32 cellular contexts compared by ENCODE assay signal in genomic region chr11:41301023-41301422, GRCh38.
DNase-seq lines count a peak whose midpoint lies in the region; FAIRE-seq and TF ChIP-seq lines count a peak whose summit lies in the region.
"Had no signal": no experiment of that assay in that cellular context is flagged by ENCODE, and none has a peak within 500 bp of the region (broad histone marks: within the 10 kb centered on the region; RNA-seq: fewer than 3 reads in every experiment).

No MANE protein-coding gene starts in this region.

- no peaks in the 10 kb centered on the region for H3K9me3 Mint-ChIP-seq in activated CD4-positive, alpha-beta T cell treated with anti-CD3 and anti-CD28 coated beads, Interleukin-2, amount 10 ng/mL, durations not matched to agents 24 days and 14 days

- TF ChIP-seq CTCF in bronchial epithelial cell (IDR thresholded peaks at IDR 0.05; ENCODE audit: insufficient read depth, low read length, severe bottlenecking) = no peak
- no peak for TF ChIP-seq CTCF in retinal pigment epithelial cell (conservative IDR thresholded peaks at IDR 0.05; ENCODE audit: low read depth, low read length)

- intact Hi-C loops in activated CD4-positive, alpha-beta T cell treated with anti-CD3 and anti-CD28 coated beads, Interleukin-2, amount 10 ng/mL, durations not matched to agents 24 days and 14 days (cut with micrococcal nuclease) = no loop called here

- no peaks in the 10 kb centered on the region for H3K36me3 ChIP-seq in MG63
- no peaks in the 10 kb centered on the region for H3K36me3 ChIP-seq in bronchial epithelial cell (ENCODE audit: control insufficient read depth, insufficient read depth, low read length)
- H3K36me3 ChIP-seq: BLaER1, esophagus squamous epithelium, heart right ventricle, SJSA1, transverse colon had no signal

- no peaks in the 10 kb centered on the region for H3K9me3 ChIP-seq in MG63
- H3K9me3 ChIP-seq: BLaER1, esophagus squamous epithelium, heart right ventricle, mucosa of descending colon, psoas muscle, SJSA1, transverse colon had no signal

- no peak overlapping the region for H3K27ac Mint-ChIP-seq in activated CD4-positive, alpha-beta T cell treated with anti-CD3 and anti-CD28 coated beads, Interleukin-2, amount 10 ng/mL, durations not matched to agents 24 days and 14 days
- H3K27ac Mint-ChIP-seq: activated CD8-positive, alpha-beta memory T cell treated with anti-CD3 and anti-CD28 coated beads, Interleukin-2, amount 10 ng/mL, durations not matched to agents 7 days and 5 days; activated naive CD8-positive, alpha-beta T cell treated with anti-CD3 and anti-CD28 coated beads, Interleukin-2, amount 50 U/mL, for 24 hours; brain; natural killer cell had no signal

- no peaks in the 10 kb centered on the region for H3K36me3 Mint-ChIP-seq in activated CD4-positive, alpha-beta T cell treated with anti-CD3 and anti-CD28 coated beads, Interleukin-2, amount 10 ng/mL, durations not matched to agents 24 days and 14 days (ENCODE audit: low read depth)

- H3K4me3 Mint-ChIP-seq in activated CD4-positive, alpha-beta T cell treated with anti-CD3 and anti-CD28 coated beads, Interleukin-2, amount 10 ng/mL, durations not matched to agents 24 days and 14 days = no peak overlapping the region
- H3K4me3 Mint-ChIP-seq: activated CD8-positive, alpha-beta memory T cell treated with anti-CD3 and anti-CD28 coated beads, Interleukin-2, amount 10 ng/mL, durations not matched to agents 7 days and 5 days; activated naive CD8-positive, alpha-beta T cell treated with anti-CD3 and anti-CD28 coated beads, Interleukin-2, amount 50 U/mL, for 24 hours; brain; natural killer cell had no signal

- no peak for FAIRE-seq in bronchial epithelial cell (lab: Jason Lieb, UNC)
- FAIRE-seq: endometrium had no signal

- no peaks in the 10 kb centered on the region for H3K27me3 ChIP-seq in MG63
- H3K27me3 ChIP-seq in bronchial epithelial cell (ENCODE audit: control insufficient read depth, insufficient read depth, low read length) = no peaks in the 10 kb centered on the region
- H3K27me3 ChIP-seq: BLaER1, dorsolateral prefrontal cortex, esophagus squamous epithelium, heart right ventricle, transverse colon had no signal

- no peak overlapping the region for H3K4me3 ChIP-seq in MG63
- no peak overlapping the region for H3K4me3 ChIP-seq in bronchial epithelial cell (ENCODE audit: low read depth, low read length)
- no peak overlapping the region for H3K4me3 ChIP-seq in retinal pigment epithelial cell (ENCODE audit: low read length)
- H3K4me3 ChIP-seq: BLaER1, dorsolateral prefrontal cortex, esophagus squamous epithelium, heart right ventricle, lung, mucosa of descending colon, psoas muscle, SJSA1, transverse colon had no signal

- H3K27me3 Mint-ChIP-seq in activated CD4-positive, alpha-beta T cell treated with anti-CD3 and anti-CD28 coated beads, Interleukin-2, amount 10 ng/mL, durations not matched to agents 24 days and 14 days = no peaks in the 10 kb centered on the region
- H3K27me3 Mint-ChIP-seq: activated CD8-positive, alpha-beta memory T cell treated with anti-CD3 and anti-CD28 coated beads, Interleukin-2, amount 10 ng/mL, durations not matched to agents 7 days and 5 days; activated naive CD8-positive, alpha-beta T cell treated with anti-CD3 and anti-CD28 coated beads, Interleukin-2, amount 50 U/mL, for 24 hours; brain had no signal

- DNase-seq in MG63 = peak; percentile 14
- peak; percentile 4 for DNase-seq in T1000 (lab: John Stamatoyannopoulos, UW)
- DNase-seq in bronchial epithelial cell (ENCODE audit: low read depth) = peak; percentile 13
- peak; percentile 49 for DNase-seq in retinal pigment epithelial cell (ENCODE audit: low read depth)
- DNase-seq in GOT3 (lab: John Stamatoyannopoulos, UW) = no peak
- no peak for DNase-seq in iPS-NIHi7 (ENCODE audit: extremely low spot score)
- DNase-seq in activated CD4-positive, alpha-beta T cell treated with anti-CD3 and anti-CD28 coated beads, Interleukin-2, amount 10 ng/mL, durations not matched to agents 24 days and 14 days = no peak
- DNase-seq: activated CD4-positive, CD25-positive, alpha-beta regulatory T cell; activated CD8-positive, alpha-beta memory T cell treated with anti-CD3 and anti-CD28 coated beads, Interleukin-2, amount 10 ng/mL, durations not matched to agents 7 days and 5 days; activated naive CD4-positive, alpha-beta T cell; activated naive CD8-positive, alpha-beta T cell treated with anti-CD3 and anti-CD28 coated beads, Interleukin-2, amount 50 U/mL, for 24 hours; activated T-cell treated with anti-CD3 and anti-CD28 coated beads, Interleukin-2, amount 50 U/mL, for 48 hours; dorsolateral prefrontal cortex; esophagus squamous epithelium; foreskin melanocyte; heart right ventricle; IMR-90; mucosa of descending colon; natural killer cell; NCI-H1417; NCI-H2029; NCI-H526 treated with DMSO at 0.1 percent for 48 hours; occipital lobe; psoas muscle; stimulated activated CD4-positive, alpha-beta T cell treated with anti-CD3 and anti-CD28 coated beads, Interleukin-15, amount 100 ng/mL, for 24 hours; stimulated activated CD4-positive, alpha-beta T cell treated with anti-CD3 and anti-CD28 coated beads, Interleukin-4, amount 100 ng/mL, for 4 hours; transverse colon had no signal

- H3K4me1 Mint-ChIP-seq in activated CD4-positive, alpha-beta T cell treated with anti-CD3 and anti-CD28 coated beads, Interleukin-2, amount 10 ng/mL, durations not matched to agents 24 days and 14 days = no peaks in the 10 kb centered on the region
- H3K4me1 Mint-ChIP-seq: activated CD8-positive, alpha-beta memory T cell treated with anti-CD3 and anti-CD28 coated beads, Interleukin-2, amount 10 ng/mL, durations not matched to agents 7 days and 5 days; activated naive CD8-positive, alpha-beta T cell treated with anti-CD3 and anti-CD28 coated beads, Interleukin-2, amount 50 U/mL, for 24 hours; natural killer cell had no signal

Comparison
In these comparisons a context has a peak if more than half of its experiments do, and no peak if none do; other contexts are left out.
1. DNase-seq: peak in MG63 (single experiment), T1000 (single experiment), bronchial epithelial cell (single experiment) and retinal pigment epithelial cell (single experiment); none in GOT3 (single experiment), iPS-NIHi7 (single experiment) and activated CD4-positive, alpha-beta T cell treated with anti-CD3 and anti-CD28 coated beads, Interleukin-2, amount 10 ng/mL, durations not matched to agents 24 days and 14 days (single experiment).